Comparison of ENCODE assay signal across 29 cellular contexts in the genomic region with DNA sequence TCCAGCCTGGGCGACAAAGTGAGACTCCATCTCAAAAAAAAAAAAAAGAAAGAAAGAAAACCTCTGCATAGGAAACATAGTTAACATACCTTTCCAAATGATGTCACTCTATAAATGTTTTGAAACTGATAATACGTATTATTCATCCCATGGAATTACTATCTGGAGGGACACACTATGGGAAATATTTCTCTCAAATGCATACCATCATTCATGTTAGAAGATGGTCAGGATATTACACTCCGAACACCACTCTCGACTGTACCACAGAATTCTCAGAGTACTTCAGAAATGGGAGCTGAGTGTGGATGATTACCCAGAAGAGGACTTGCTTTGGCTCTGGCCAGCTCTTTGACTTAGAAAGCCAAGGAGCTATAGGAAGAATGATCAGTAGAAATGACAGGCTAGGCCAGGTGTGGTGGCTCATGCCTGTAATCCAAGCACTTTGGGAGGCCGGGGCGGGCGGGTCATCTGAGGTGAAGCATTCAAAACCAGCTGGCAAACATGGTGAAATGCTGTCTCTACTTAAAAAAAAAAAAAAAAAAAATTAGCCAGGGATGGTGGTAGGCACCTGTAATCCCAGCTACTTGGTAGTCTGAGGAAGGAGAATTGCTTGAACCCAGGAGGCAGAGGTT. TPM values are rescaled to one million over a fixed set of nuclear protein-coding genes. Genes with fewer than 3 reads are reported as not detected.
A peak's percentile ranks its signal among the peaks of the same experiment; 100 is the strongest.
DNase-seq lines count a peak whose midpoint lies in the region; ATAC-seq and TF ChIP-seq lines count a peak whose summit lies in the region.
"Had no signal": no experiment of that assay in that cellular context is flagged by ENCODE, and none has a peak within 500 bp of the region (broad histone marks: within the 10 kb centered on the region; RNA-seq: fewer than 3 reads in every experiment).

No MANE protein-coding gene starts in this region.

- DNase-seq in A172 (ENCODE audit: low spot score) (peak; percentile 4), HCEC 1CT (peak; percentile 38), SJCRH30 (peak; percentile 80 to 82), choroid plexus epithelial cell (ENCODE audit: low read depth) (peak; percentile 62), AG08396 (ENCODE audit: low spot score) (no peak), coronary artery (ENCODE audit: low spot score) (no peak), amygdala (lab: John Stamatoyannopoulos, UW) (no peak)
- DNase-seq: activated CD4-positive, CD25-positive, alpha-beta regulatory T cell; activated T-cell treated with anti-CD3 and anti-CD28 coated beads, Interleukin-2, amount 50 U/mL, for 24 hours; CD4-positive, alpha-beta T cell; cerebellar nuclear complex; DMS153; effector CD4-positive, alpha-beta T cell; erythroblast; hypothalamus; lower lobe of right lung; NCI-H1092 treated with DMSO at 0.1 percent for 48 hours; NCI-H2081; NK-92 treated with Interleukin-12 subunit alpha and Interleukin-12 subunit beta, amount 100 ng/mL, for 24 hours; stimulated activated CD4-positive, alpha-beta T cell treated with anti-CD3 and anti-CD28 coated beads, Interleukin-2, amount 100 ng/mL, for 24 hours; T-helper 9 cell had no signal

- H3K4me3 ChIP-seq in SJCRH30 = no peak overlapping the region
- H3K4me3 ChIP-seq in choroid plexus epithelial cell (ENCODE audit: low read depth, low read length) = no peak overlapping the region
- no peak overlapping the region for H3K4me3 ChIP-seq in coronary artery
- H3K4me3 ChIP-seq: lower lobe of right lung, skin epidermis, vagina had no signal

- no peaks in the 10 kb centered on the region for H3K36me3 ChIP-seq in SJCRH30
- H3K36me3 ChIP-seq: lower lobe of right lung, vagina had no signal

- H3K4me1 ChIP-seq in SJCRH30 = peaks cover 23% of the 10 kb centered on the region
- H3K4me1 ChIP-seq: lower lobe of right lung, vagina had no signal

- H3K27ac ChIP-seq in SJCRH30 (peak overlapping the region; percentile 51), coronary artery (no peak overlapping the region)
- H3K27ac ChIP-seq: lower lobe of right lung, skin epidermis, vagina had no signal

- TF ChIP-seq CTCF in choroid plexus epithelial cell (conservative IDR thresholded peaks at IDR 0.05; ENCODE audit: low read depth, low read length) (no peak), coronary artery (IDR thresholded peaks at IDR 0.05) (no peak)

- no peak for ATAC-seq in GM21528 (IDR thresholded peaks at IDR 0.05; ENCODE audit: low FRiP score, unreplicated experiment)
- ATAC-seq: HepG2; lower lobe of right lung; stimulated activated effector memory CD8-positive, alpha-beta T cell treated with anti-CD3 and anti-CD28 coated beads, Interleukin-12 subunit alpha, Interleukin-12 subunit beta, amount 100 ng/mL, for 72 hours had no signal

- no peaks in the 10 kb centered on the region for H3K9me3 ChIP-seq in SJCRH30 (replicated peaks)
- H3K9me3 ChIP-seq: lower lobe of right lung, vagina had no signal

- no peaks in the 10 kb centered on the region for H3K27me3 ChIP-seq in SJCRH30

RNA-seq across cellular contexts. Expression of gene LIN28A, which starts 5.2 kb away (rescaled TPM):
- total RNA-seq in A172 (2014; rRNA removed; shearing (Covaris generic)) = not detected in 2 replicates
- not detected in 2 replicates for total RNA-seq in SJCRH30 (2014; rRNA removed; shearing (Covaris generic))
- total RNA-seq: CD4-positive, alpha-beta T cell; frontal cortex; HepG2; lower lobe of right lung; NCI-H460; temporal lobe; vagina had no signal

RNA-seq across cellular contexts. Expression of gene DHDDS, which starts 26.7 kb away (rescaled TPM):
- 36.1 and 61.3 TPM in 2 replicates for total RNA-seq in A172 (2014; rRNA removed; shearing (Covaris generic))
- 36.6 and 43.7 TPM in 2 replicates for total RNA-seq in SJCRH30 (2014; rRNA removed; shearing (Covaris generic))

RNA-seq across cellular contexts. Expression of gene ZNF683, which starts 32.8 kb away (rescaled TPM):
- total RNA-seq in A172 (2014; rRNA removed; shearing (Covaris generic)) = not detected in 2 replicates
- not detected in 2 replicates for total RNA-seq in SJCRH30 (2014; rRNA removed; shearing (Covaris generic))
- total RNA-seq: frontal cortex, HepG2, NCI-H460, temporal lobe, vagina had no signal

RNA-seq across cellular contexts. Expression of gene CRYBG2, which starts 51.5 kb away (rescaled TPM):
- total RNA-seq in A172 (2014; rRNA removed; shearing (Covaris generic)) = 0.02 and 0.17 TPM in 2 replicates
- total RNA-seq in SJCRH30 (2014; rRNA removed; shearing (Covaris generic)) = not detected in 2 replicates

Comparison
In these comparisons a context has a peak if more than half of its experiments do, and no peak if none do; other contexts are left out.
1. DNase-seq: peak in A172 (single experiment), HCEC 1CT (single experiment), SJCRH30 (2 of 2) and choroid plexus epithelial cell (single experiment); none in AG08396 (single experiment), coronary artery (single experiment) and amygdala (0 of 56).